In the genomic region with DNA sequence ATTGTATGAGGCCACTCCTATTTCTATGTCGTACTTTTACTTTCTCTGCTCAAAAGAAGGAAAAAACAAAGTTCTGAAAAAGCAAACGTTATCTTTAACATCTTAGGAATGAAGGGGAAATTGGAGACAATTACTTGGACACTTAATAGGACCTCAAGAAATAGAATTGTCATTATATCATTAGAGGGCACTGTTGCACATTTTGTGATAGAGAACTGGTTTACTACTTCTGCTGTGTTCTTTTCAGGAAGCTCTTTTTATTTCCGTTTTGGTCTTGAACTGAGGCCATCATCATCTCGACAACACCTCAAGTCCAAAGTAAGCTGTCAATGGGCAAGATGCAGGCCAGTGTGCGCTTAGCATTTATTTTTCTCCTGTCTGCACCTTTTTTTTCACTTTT, we compare ENCODE assay signal across 10 cellular contexts. TPM values are rescaled to one million over a fixed set of nuclear protein-coding genes. Genes with fewer than 3 reads are reported as not detected.
DNase-seq lines count a peak whose midpoint lies in the region; ATAC-seq, FAIRE-seq and TF ChIP-seq lines count a peak whose summit lies in the region.
"Had no signal": no experiment of that assay in that cellular context is flagged by ENCODE, and none has a peak within 500 bp of the region (broad histone marks: within the 10 kb centered on the region; RNA-seq: fewer than 3 reads in every experiment).

No MANE protein-coding gene starts in this region.

- no TSS peak for BruUV-seq in PC-9 (replicated peaks; lab: Mats Ljungman, UMichigan)

- no peak for FAIRE-seq in A549 (lab: Jason Lieb, UNC)

- TF ChIP-seq RAD21 in A549 (conservative IDR thresholded peaks at IDR 0.05 in 1 of 2, IDR thresholded peaks at IDR 0.05 in 1 of 2), result peak in 1 of 2 experiments; percentile 39; a peak in 2 of 5 replicates

- no peaks in the 10 kb centered on the region for H3K79me2 ChIP-seq in PC-9 (ENCODE audit: low read depth)

- H3K27ac ChIP-seq in A549 (no peak overlapping the region), PC-9 (no peak overlapping the region), epithelial cell of prostate (peak overlapping the region; percentile 20), coronary artery (no peak overlapping the region)

- CTCF ChIA-PET in A549 (lab: Yijun Ruan, JAX), result interaction anchor here (0.7 to 1.8 kb wide), 3 partner anchors 13 to 144 kb away, joined by 4 to 8 read pairs (median 4); no protein-coding TSS in a partner anchor
- CTCF ChIA-PET in PC-9 (lab: Charles Lee), result interaction anchor here (0.6 kb wide), 1 partner anchor 20 kb away, joined by 4 read pairs; no protein-coding TSS in a partner anchor

- H3K9me2 ChIP-seq in PC-9 (ENCODE audit: insufficient read depth), result no peaks in the 10 kb centered on the region

- peak; percentile 30; the same call in 1 of the 3 replicates for TF ChIP-seq CTCF in A549 (IDR thresholded peaks at IDR 0.05)
- peak; percentile 16; the same call in 1 of the 3 replicates for TF ChIP-seq CTCF in GM12872 (IDR thresholded peaks at IDR 0.05; ENCODE audit: insufficient read depth, low read depth, low read length)
- peak; percentile 45; the same call in 1 of the 2 replicates for TF ChIP-seq CTCF in PC-9 (conservative IDR thresholded peaks at IDR 0.05)
- TF ChIP-seq CTCF in coronary artery (IDR thresholded peaks at IDR 0.05), result no peak

- TF ChIP-seq EP300 in A549 (IDR thresholded peaks at IDR 0.05), result no peak

- ATAC-seq in A549, result peak; percentile 63 to 64; a peak in 2 of 6 replicates
- ATAC-seq in GM18505 (IDR thresholded peaks at IDR 0.05; ENCODE audit: unreplicated experiment), result no peak

- TF ChIP-seq POLR2A in A549 (IDR thresholded peaks at IDR 0.05; ENCODE audit: low read length) (no peak), GM18505 (IDR thresholded peaks at IDR 0.05; ENCODE audit: borderline replicate concordance, extremely low read depth, insufficient read depth, insufficient read length) (no peak)

- WGBS in A549 (ENCODE audit: missing lambda C conversion rate), result 61% methylated on average over 5 of the region's 5 CpGs

- H3K4me1 ChIP-seq in A549 (peaks cover 6% of the 10 kb centered on the region; the same call in 1 of the 3 replicates), PC-9 (replicated peaks; ENCODE audit: insufficient read depth) (no peaks in the 10 kb centered on the region)

- H3K9me3 ChIP-seq in A549, result no peaks in the 10 kb centered on the region
- H3K9me3 ChIP-seq in PC-9 (ENCODE audit: insufficient read depth, low read depth), result no peaks in the 10 kb centered on the region

- H3K4me2 ChIP-seq in A549 (no peak overlapping the region), PC-9 (no peak overlapping the region)

- H3K36me3 ChIP-seq in PC-9 (ENCODE audit: low read depth), result 0 out of 2 replicates have a peak, but pooled peaks cover 8% of the 10 kb centered on the region

- H2AFZ ChIP-seq in PC-9, result no peak overlapping the region

- POLR2A ChIA-PET in A549 (lab: Yijun Ruan, JAX) (interaction anchor here (0.8 kb wide), 1 partner anchor 128 kb away, joined by 4 read pairs; no protein-coding TSS in a partner anchor), PC-9 (lab: Charles Lee; ENCODE audit: unreplicated experiment) (no interaction called here)

- H3K4me3 ChIP-seq in A549, result no peak overlapping the region
- no peak overlapping the region for H3K4me3 ChIP-seq in PC-9
- H3K4me3 ChIP-seq in coronary artery, result no peak overlapping the region

- H3K27me3 ChIP-seq in PC-9 (ENCODE audit: insufficient read depth, low read depth), result no peaks in the 10 kb centered on the region

- peaks cover 10% of the 10 kb centered on the region; the same call in 1 of the 2 replicates for H3F3A ChIP-seq in PC-9 (ENCODE audit: insufficient read depth, low read depth)

- no peaks in the 10 kb centered on the region for H4K20me1 ChIP-seq in PC-9 (ENCODE audit: insufficient read depth)

- DNase-seq in A549 (ENCODE audit: low read depth in 1 of 2, low spot score in 1 of 2) (no peak), PC-9 (no peak), epithelial cell of prostate (ENCODE audit: low read depth, low spot score) (no peak), DMS53 treated with DMSO at 0.1 percent for 48 hours (lab: John Stamatoyannopoulos, UW; ENCODE audit: unreplicated experiment) (no peak), coronary artery (ENCODE audit: low spot score) (no peak)
- DNase-seq in stimulated activated naive CD4-positive, alpha-beta T cell treated with Interleukin-2 at 50 U/mL for 16 hours (lab: John Stamatoyannopoulos, UW), result no peak
- DNase-seq: activated gamma-delta T cell treated with Interleukin-2 at 50 U/mL for 16 hours, NCI-H187 treated with DMSO at 0.1 percent for 48 hours had no signal

- intact Hi-C loops in PC-9 (cut with micrococcal nuclease; ENCODE audit: unreplicated experiment), result no loop called here

TF ChIP-seq in A549, 52 proteins besides CTCF, POLR2A, EP300 and RAD21:
- TF ChIP-seq CHD2 (IDR thresholded peaks at IDR 0.05; ENCODE audit: low read length, partially characterized antibody) (no peak), SREBF2 (IDR thresholded peaks at IDR 0.05) (no peak), JUN (IDR thresholded peaks at IDR 0.05) (no peak), TP53 (CRISPR knock-in tag; IDR thresholded peaks at IDR 0.05) (no peak), SMC3 (IDR thresholded peaks at IDR 0.05) (no peak), RARB (CRISPR knock-in tag; IDR thresholded peaks at IDR 0.05) (no peak)
- TF ChIP-seq, protein P1, sequence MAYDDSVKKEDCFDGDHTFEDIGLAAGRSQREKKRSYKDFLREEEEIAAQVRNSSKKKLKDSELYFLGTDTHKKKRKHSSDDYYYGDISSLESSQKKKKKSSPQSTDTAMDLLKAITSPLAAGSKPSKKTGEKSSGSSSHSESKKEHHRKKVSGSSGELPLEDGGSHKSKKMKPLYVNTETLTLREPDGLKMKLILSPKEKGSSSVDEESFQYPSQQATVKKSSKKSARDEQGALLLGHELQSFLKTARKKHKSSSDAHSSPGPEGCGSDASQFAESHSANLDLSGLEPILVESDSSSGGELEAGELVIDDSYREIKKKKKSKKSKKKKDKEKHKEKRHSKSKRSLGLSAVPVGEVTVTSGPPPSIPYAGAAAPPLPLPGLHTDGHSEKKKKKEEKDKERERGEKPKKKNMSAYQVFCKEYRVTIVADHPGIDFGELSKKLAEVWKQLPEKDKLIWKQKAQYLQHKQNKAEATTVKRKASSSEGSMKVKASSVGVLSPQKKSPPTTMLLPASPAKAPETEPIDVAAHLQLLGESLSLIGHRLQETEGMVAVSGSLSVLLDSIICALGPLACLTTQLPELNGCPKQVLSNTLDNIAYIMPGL (CRISPR knock-in tag; IDR thresholded peaks at IDR 0.05; ENCODE audit: borderline replicate concordance), result no peak

RNA-seq across cellular contexts. Expression of a gene that starts 14.6 kb away (rescaled TPM):
- 48.2 and 53.1 TPM in 2 replicates for polyA plus RNA-seq in A549 (2011; rRNA removed)
- 42.1 and 53.3 TPM in 2 replicates for polyA plus RNA-seq in A549 (2012; cell fraction: cytosol; rRNA removed)
- 75.5 and 99.7 TPM in 2 replicates for polyA plus RNA-seq in A549 (2012; cell fraction: nucleus; rRNA removed)
- polyA plus RNA-seq in A549 (2017; fragmentation: RNase III; extraction: RNeasy Plus Mini Kit Qiagen cat#74134 plus additional on column Dnase treatment), result 40.9 to 46.5 TPM (median 42.7 TPM) in 3 replicates
- 53.6 and 67.3 TPM in 2 replicates for polyA minus RNA-seq in A549 (2011; rRNA and poly(A)+ RNA removed)
- total RNA-seq in PC-9 (2021), result 54.2 and 61.1 TPM in 2 replicates

RNA-seq across cellular contexts. Expression of a gene that starts 14.9 kb away (rescaled TPM):
- polyA plus RNA-seq in A549 (2011; rRNA removed) (155 and 302 TPM in 2 replicates), A549 (2017; fragmentation: RNase III; extraction: RNeasy Plus Mini Kit Qiagen cat#74134 plus additional on column Dnase treatment) (111 to 118 TPM (median 115 TPM) in 3 replicates)
- polyA plus RNA-seq in A549 (2012; cell fraction: cytosol; rRNA removed), result 73.9 and 101 TPM in 2 replicates
- 210 and 337 TPM in 2 replicates for polyA plus RNA-seq in A549 (2012; cell fraction: nucleus; rRNA removed)
- 321 and 327 TPM in 2 replicates for polyA minus RNA-seq in A549 (2011; rRNA and poly(A)+ RNA removed)
- 326 and 339 TPM in 2 replicates for total RNA-seq in PC-9 (2021)

RNA-seq across cellular contexts. Expression of a gene that starts 54.4 kb away (rescaled TPM):
- polyA plus RNA-seq in A549 (2011; rRNA removed) (5.7 and 9.3 TPM in 2 replicates), A549 (2017; fragmentation: RNase III; extraction: RNeasy Plus Mini Kit Qiagen cat#74134 plus additional on column Dnase treatment) (6.0 to 7.7 TPM (median 6.8 TPM) in 3 replicates)
- 7.5 and 8.5 TPM in 2 replicates for polyA plus RNA-seq in A549 (2012; cell fraction: cytosol; rRNA removed)
- 42.5 and 53.1 TPM in 2 replicates for polyA plus RNA-seq in A549 (2012; cell fraction: nucleus; rRNA removed)
- 11.0 and 12.6 TPM in 2 replicates for polyA minus RNA-seq in A549 (2011; rRNA and poly(A)+ RNA removed)
- total RNA-seq in PC-9 (2021), result 17.0 and 19.3 TPM in 2 replicates
